Comparison of ENCODE assay signal across 36 cellular contexts in the genomic region with DNA sequence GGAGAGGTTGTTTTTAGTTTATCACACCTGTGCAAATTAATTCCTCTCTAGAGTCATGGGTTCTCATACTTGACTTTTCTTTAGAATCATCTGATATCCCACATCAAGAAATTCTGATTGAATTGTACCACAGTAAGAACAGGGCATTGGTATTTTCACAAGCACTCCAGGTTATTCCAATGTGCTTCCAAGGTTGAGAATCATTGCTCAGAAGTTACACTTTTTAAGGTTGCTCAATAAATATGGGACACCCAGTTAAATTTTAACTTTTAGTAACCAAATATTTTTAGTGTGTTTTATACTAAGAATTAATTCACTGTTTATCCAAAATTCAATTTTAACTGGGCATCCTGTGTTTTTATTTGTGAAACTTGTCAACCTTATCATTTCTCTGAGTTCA. TPM values are rescaled to one million over a fixed set of nuclear protein-coding genes. Genes with fewer than 3 reads are reported as not detected.
"Had no signal": no experiment of that assay in that cellular context is flagged by ENCODE, and none has a peak within 500 bp of the region (broad histone marks: within the 10 kb centered on the region; RNA-seq: fewer than 3 reads in every experiment).

No MANE protein-coding gene starts in this region.

- DNase-seq: activated B cell treated with CpG ODN at 0.5 μM for 24 hours; activated CD4-positive, alpha-beta T cell treated with anti-CD3 and anti-CD28 coated beads for 48 hours; activated CD4-positive, alpha-beta T cell treated with anti-CD3 and anti-CD28 coated beads, Interleukin-2, amount 50 U/mL, for 1 hour; activated CD4-positive, alpha-beta T cell treated with anti-CD3 and anti-CD28 coated beads, Interleukin-2, amount 50 U/mL, for 48 hours; activated CD8-positive, alpha-beta memory T cell treated with anti-CD3 and anti-CD28 coated beads, Interleukin-2, amount 10 ng/mL, durations not matched to agents 7 days and 5 days; activated CD8-positive, alpha-beta memory T cell treated with anti-CD3 and anti-CD28 coated beads, Interleukin-2, amount 50 U/mL, for 4 hours; activated CD8-positive, alpha-beta T cell treated with anti-CD3 and anti-CD28 coated beads for 36 hours; activated effector memory CD4-positive, alpha-beta T cell treated with anti-CD3 and anti-CD28 coated beads, Interleukin-2, amount 50 U/mL, for 16 hours; activated naive CD4-positive, alpha-beta T cell treated with anti-CD3 and anti-CD28 coated beads for 36 hours; activated naive CD8-positive, alpha-beta T cell treated with anti-CD3 and anti-CD28 coated beads for 36 hours; activated naive CD8-positive, alpha-beta T cell treated with anti-CD3 and anti-CD28 coated beads, Interleukin-2, amount 50 U/mL, for 24 hours; activated T-cell treated with anti-CD3 and anti-CD28 coated beads, Interleukin-2, amount 50 U/mL, for 1 hour; activated T-cell treated with anti-CD3 and anti-CD28 coated beads, Interleukin-2, amount 50 U/mL, for 48 hours; adrenal gland; amygdala; aorta; brain microvascular endothelial cell; cortex of kidney; dermis blood vessel endothelial cell; effector CD4-positive, alpha-beta T cell; effector memory CD8-positive, alpha-beta T cell; erythroblast; foreskin keratinocyte; gastrocnemius medialis; glutamatergic neuron; SW 1271; T-helper 1 cell; T-helper 17 cell; T1000; WERI-Rb-1 had no signal

- H3K27ac ChIP-seq: adrenal gland, brain microvascular endothelial cell, esophagus muscularis mucosa, foreskin keratinocyte, WERI-Rb-1 had no signal

- H3K36me3 ChIP-seq: adrenal gland, brain microvascular endothelial cell, esophagus muscularis mucosa, gastrocnemius medialis, WERI-Rb-1 had no signal

- H3K4me3 ChIP-seq: adrenal gland, esophagus muscularis mucosa, gastrocnemius medialis had no signal

- FAIRE-seq: bronchial epithelial cell had no signal

- ATAC-seq: activated CD4-positive, CD25-positive, alpha-beta regulatory T cell treated with anti-CD3 and anti-CD28 coated beads, Interleukin-2, amount 50 U/mL, for 24 hours; activated CD8-positive, alpha-beta memory T cell treated with anti-CD3 and anti-CD28 coated beads, Interleukin-2, amount 10 ng/mL, durations not matched to agents 7 days and 5 days; activated CD8-positive, alpha-beta T cell treated with anti-CD3 and anti-CD28 coated beads for 36 hours; activated naive CD8-positive, alpha-beta T cell treated with anti-CD3 and anti-CD28 coated beads, Interleukin-2, amount 50 U/mL, for 24 hours; effector memory CD8-positive, alpha-beta T cell; foreskin keratinocyte; gastrocnemius medialis; T-helper 17 cell had no signal

- H3K9me3 ChIP-seq: adrenal gland, esophagus muscularis mucosa, gastrocnemius medialis had no signal

- H3K27me3 ChIP-seq: adrenal gland, brain microvascular endothelial cell, esophagus muscularis mucosa, foreskin keratinocyte, gastrocnemius medialis had no signal

RNA-seq across cellular contexts. Expression of a gene that starts 2.5 kb away (rescaled TPM):
- total RNA-seq: activated B cell treated with CpG ODN at 0.5 μM for 24 hours; activated CD8-positive, alpha-beta memory T cell treated with anti-CD3 and anti-CD28 coated beads for 36 hours; activated CD8-positive, alpha-beta memory T cell treated with anti-CD3 and anti-CD28 coated beads, Interleukin-2, amount 10 ng/mL, durations not matched to agents 7 days and 5 days; activated CD8-positive, alpha-beta T cell treated with anti-CD3 and anti-CD28 coated beads for 36 hours; activated naive CD4-positive, alpha-beta T cell treated with anti-CD3 and anti-CD28 coated beads for 36 hours; activated naive CD8-positive, alpha-beta T cell treated with anti-CD3 and anti-CD28 coated beads for 36 hours; activated T-helper 1 cell treated with anti-CD3 and anti-CD28 coated beads, Interleukin-12 subunit alpha, Interleukin-12 subunit beta, Interleukin-2, Interleukin-4 antibody, amounts not matched to agents 30 ng/mL and 10 ng/mL and 1 ng/mL, durations not matched to agents 14 hours and 24 hours and 36 hours; activated T-helper 2 cell treated with anti-CD3 and anti-CD28 coated beads, Interferon-gamma antibody, Interleukin-2, Interleukin-4, amounts not matched to agents 10 μg/mL and 5 μg/mL and 100 μg/mL, durations not matched to agents 14 hours and 24 hours and 36 hours; T-helper 17 cell had no signal
